1 cellular context compared by ENCODE assay signal in genomic region chr9:128011071-128011817, GRCh38.
TF ChIP-seq lines count a peak whose summit lies in the region.

No MANE protein-coding gene starts in this region.

TF ChIP-seq in GM23338, 12 proteins besides CTCF, POLR2A, EP300 and RAD21 (continued from another document):
- TF ChIP-seq, protein P1, sequence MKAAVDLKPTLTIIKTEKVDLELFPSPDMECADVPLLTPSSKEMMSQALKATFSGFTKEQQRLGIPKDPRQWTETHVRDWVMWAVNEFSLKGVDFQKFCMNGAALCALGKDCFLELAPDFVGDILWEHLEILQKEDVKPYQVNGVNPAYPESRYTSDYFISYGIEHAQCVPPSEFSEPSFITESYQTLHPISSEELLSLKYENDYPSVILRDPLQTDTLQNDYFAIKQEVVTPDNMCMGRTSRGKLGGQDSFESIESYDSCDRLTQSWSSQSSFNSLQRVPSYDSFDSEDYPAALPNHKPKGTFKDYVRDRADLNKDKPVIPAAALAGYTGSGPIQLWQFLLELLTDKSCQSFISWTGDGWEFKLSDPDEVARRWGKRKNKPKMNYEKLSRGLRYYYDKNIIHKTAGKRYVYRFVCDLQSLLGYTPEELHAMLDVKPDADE (IDR thresholded peaks at IDR 0.05) = no peak
- TF ChIP-seq ZNF331 (CRISPR knock-in tag; IDR thresholded peaks at IDR 0.05; ENCODE audit: low read depth) = no peak
